Comparison of ENCODE assay signal across 1 cellular context in genomic region chr9:109441296-109441695, GRCh38.
TF ChIP-seq lines count a peak whose summit lies in the region.

No MANE protein-coding gene starts in this region.

TF ChIP-seq in K562, 482 proteins besides CTCF, POLR2A, EP300 and RAD21 (continued from another document):
- TF ChIP-seq, protein P1, sequence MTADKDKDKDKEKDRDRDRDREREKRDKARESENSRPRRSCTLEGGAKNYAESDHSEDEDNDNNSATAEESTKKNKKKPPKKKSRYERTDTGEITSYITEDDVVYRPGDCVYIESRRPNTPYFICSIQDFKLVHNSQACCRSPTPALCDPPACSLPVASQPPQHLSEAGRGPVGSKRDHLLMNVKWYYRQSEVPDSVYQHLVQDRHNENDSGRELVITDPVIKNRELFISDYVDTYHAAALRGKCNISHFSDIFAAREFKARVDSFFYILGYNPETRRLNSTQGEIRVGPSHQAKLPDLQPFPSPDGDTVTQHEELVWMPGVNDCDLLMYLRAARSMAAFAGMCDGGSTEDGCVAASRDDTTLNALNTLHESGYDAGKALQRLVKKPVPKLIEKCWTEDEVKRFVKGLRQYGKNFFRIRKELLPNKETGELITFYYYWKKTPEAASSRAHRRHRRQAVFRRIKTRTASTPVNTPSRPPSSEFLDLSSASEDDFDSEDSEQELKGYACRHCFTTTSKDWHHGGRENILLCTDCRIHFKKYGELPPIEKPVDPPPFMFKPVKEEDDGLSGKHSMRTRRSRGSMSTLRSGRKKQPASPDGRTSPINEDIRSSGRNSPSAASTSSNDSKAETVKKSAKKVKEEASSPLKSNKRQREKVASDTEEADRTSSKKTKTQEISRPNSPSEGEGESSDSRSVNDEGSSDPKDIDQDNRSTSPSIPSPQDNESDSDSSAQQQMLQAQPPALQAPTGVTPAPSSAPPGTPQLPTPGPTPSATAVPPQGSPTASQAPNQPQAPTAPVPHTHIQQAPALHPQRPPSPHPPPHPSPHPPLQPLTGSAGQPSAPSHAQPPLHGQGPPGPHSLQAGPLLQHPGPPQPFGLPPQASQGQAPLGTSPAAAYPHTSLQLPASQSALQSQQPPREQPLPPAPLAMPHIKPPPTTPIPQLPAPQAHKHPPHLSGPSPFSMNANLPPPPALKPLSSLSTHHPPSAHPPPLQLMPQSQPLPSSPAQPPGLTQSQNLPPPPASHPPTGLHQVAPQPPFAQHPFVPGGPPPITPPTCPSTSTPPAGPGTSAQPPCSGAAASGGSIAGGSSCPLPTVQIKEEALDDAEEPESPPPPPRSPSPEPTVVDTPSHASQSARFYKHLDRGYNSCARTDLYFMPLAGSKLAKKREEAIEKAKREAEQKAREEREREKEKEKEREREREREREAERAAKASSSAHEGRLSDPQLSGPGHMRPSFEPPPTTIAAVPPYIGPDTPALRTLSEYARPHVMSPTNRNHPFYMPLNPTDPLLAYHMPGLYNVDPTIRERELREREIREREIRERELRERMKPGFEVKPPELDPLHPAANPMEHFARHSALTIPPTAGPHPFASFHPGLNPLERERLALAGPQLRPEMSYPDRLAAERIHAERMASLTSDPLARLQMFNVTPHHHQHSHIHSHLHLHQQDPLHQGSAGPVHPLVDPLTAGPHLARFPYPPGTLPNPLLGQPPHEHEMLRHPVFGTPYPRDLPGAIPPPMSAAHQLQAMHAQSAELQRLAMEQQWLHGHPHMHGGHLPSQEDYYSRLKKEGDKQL (CRISPR knock-in tag; IDR thresholded peaks at IDR 0.05; ENCODE audit: borderline replicate concordance), result no peak
- TF ChIP-seq MEF2A (IDR thresholded peaks at IDR 0.05; ENCODE audit: control insufficient read depth, low read depth, low read length), result no peak
- no peak for TF ChIP-seq E2F3 (CRISPR knock-in tag; IDR thresholded peaks at IDR 0.05)
- no peak for TF ChIP-seq LEF1 (IDR thresholded peaks at IDR 0.05)
- TF ChIP-seq, protein P2, sequence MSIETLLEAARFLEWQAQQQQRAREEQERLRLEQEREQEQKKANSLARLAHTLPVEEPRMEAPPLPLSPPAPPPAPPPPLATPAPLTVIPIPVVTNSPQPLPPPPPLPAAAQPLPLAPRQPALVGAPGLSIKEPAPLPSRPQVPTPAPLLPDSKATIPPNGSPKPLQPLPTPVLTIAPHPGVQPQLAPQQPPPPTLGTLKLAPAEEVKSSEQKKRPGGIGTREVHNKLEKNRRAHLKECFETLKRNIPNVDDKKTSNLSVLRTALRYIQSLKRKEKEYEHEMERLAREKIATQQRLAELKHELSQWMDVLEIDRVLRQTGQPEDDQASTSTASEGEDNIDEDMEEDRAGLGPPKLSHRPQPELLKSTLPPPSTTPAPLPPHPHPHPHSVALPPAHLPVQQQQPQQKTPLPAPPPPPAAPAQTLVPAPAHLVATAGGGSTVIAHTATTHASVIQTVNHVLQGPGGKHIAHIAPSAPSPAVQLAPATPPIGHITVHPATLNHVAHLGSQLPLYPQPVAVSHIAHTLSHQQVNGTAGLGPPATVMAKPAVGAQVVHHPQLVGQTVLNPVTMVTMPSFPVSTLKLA (conservative IDR thresholded peaks at IDR 0.05), result no peak
- no peak for TF ChIP-seq KDM5B (IDR thresholded peaks at IDR 0.05; ENCODE audit: insufficient replicate concordance, low read depth, low read length)
- TF ChIP-seq, protein P3, sequence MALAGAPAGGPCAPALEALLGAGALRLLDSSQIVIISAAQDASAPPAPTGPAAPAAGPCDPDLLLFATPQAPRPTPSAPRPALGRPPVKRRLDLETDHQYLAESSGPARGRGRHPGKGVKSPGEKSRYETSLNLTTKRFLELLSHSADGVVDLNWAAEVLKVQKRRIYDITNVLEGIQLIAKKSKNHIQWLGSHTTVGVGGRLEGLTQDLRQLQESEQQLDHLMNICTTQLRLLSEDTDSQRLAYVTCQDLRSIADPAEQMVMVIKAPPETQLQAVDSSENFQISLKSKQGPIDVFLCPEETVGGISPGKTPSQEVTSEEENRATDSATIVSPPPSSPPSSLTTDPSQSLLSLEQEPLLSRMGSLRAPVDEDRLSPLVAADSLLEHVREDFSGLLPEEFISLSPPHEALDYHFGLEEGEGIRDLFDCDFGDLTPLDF (CRISPR knock-in tag; IDR thresholded peaks at IDR 0.05), result no peak
- TF ChIP-seq HDAC6 (IDR thresholded peaks at IDR 0.05; ENCODE audit: low read depth, low read length), result no peak
- TF ChIP-seq ZNF124 (CRISPR knock-in tag; IDR thresholded peaks at IDR 0.05), result no peak
- no peak for TF ChIP-seq TAL1 (IDR thresholded peaks at IDR 0.05)
- no peak for TF ChIP-seq EZH2 (IDR thresholded peaks at IDR 0.05; ENCODE audit: borderline replicate concordance, low read depth, low read length)
- TF ChIP-seq POLR3A (IDR thresholded peaks at IDR 0.05; ENCODE audit: borderline replicate concordance, extremely low read depth, insufficient read depth, insufficient read length), result no peak
- no peak for TF ChIP-seq NR2C2 (CRISPR knock-in tag; IDR thresholded peaks at IDR 0.05)
- TF ChIP-seq NR2C2 (tag; IDR thresholded peaks at IDR 0.05), result no peak
- TF ChIP-seq KDM1A (IDR thresholded peaks at IDR 0.05), result no peak
- TF ChIP-seq, protein P4, sequence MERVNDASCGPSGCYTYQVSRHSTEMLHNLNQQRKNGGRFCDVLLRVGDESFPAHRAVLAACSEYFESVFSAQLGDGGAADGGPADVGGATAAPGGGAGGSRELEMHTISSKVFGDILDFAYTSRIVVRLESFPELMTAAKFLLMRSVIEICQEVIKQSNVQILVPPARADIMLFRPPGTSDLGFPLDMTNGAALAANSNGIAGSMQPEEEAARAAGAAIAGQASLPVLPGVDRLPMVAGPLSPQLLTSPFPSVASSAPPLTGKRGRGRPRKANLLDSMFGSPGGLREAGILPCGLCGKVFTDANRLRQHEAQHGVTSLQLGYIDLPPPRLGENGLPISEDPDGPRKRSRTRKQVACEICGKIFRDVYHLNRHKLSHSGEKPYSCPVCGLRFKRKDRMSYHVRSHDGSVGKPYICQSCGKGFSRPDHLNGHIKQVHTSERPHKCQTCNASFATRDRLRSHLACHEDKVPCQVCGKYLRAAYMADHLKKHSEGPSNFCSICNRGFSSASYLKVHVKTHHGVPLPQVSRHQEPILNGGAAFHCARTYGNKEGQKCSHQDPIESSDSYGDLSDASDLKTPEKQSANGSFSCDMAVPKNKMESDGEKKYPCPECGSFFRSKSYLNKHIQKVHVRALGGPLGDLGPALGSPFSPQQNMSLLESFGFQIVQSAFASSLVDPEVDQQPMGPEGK (CRISPR knock-in tag; IDR thresholded peaks at IDR 0.05; ENCODE audit: borderline replicate concordance), result no peak
